ENCODE assay signal across 8 cellular contexts in the genomic region with DNA sequence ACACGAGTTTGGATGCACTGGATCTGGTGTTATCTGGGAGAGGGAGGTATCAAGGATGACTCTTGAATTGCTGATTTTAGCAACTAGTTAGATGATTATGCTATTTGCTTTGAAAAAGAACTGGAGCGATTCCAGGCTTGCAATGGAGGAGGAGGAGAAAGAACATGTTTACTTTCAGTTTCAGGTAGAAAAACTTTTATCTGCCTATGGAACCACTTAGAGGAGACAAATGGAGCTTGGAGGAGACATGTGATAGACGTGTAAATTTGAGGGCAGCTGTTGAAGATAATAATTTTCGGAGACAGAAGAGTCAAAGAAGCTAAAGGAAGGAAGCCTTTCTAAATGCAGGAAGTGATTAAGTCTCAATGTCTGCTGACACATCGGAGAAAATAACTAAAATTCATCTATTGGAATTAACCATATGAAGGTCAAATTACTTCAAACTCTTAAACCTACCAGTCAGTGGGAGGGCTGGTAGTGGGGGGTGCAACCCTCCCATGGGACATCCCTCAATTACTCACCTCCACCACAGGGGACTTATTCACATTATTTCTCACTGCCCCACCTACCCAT. TPM values are rescaled to one million over a fixed set of nuclear protein-coding genes. Genes with fewer than 3 reads are reported as not detected.
DNase-seq lines count a peak whose midpoint lies in the region; ATAC-seq and TF ChIP-seq lines count a peak whose summit lies in the region.

No MANE protein-coding gene starts in this region.

- no peaks in the 10 kb centered on the region for H3K27me3 Mint-ChIP-seq in CD8-positive, alpha-beta T cell (ENCODE audit: low read depth)
- no peaks in the 10 kb centered on the region for H3K27me3 Mint-ChIP-seq in mesothelial cell of epicardium (ENCODE audit: low read depth)

- H3K9me3 Mint-ChIP-seq in CD8-positive, alpha-beta T cell = no peaks in the 10 kb centered on the region
- peaks cover 12% of the 10 kb centered on the region for H3K9me3 Mint-ChIP-seq in mesothelial cell of epicardium

- CTCF ChIA-PET in CD8-positive, alpha-beta T cell (lab: Charles Lee) = no interaction called here

- H3K9me2 ChIP-seq in Loucy (replicated peaks; ENCODE audit: low read depth, low read length) = no peaks in the 10 kb centered on the region

- peak overlapping the region; percentile 93 for H2AFZ ChIP-seq in Loucy (ENCODE audit: low read length)

- peak overlapping the region; percentile 67 for H3K4me2 ChIP-seq in Loucy (ENCODE audit: low read depth, low read length, poor library complexity, severe bottlenecking)

- no peaks in the 10 kb centered on the region for H3K36me3 Mint-ChIP-seq in CD8-positive, alpha-beta T cell
- H3K36me3 Mint-ChIP-seq in mesothelial cell of epicardium = no peaks in the 10 kb centered on the region

- DNase-seq in CD8-positive, alpha-beta T cell = no peak
- DNase-seq in ascending aorta (ENCODE audit: low spot score in 2 of 2) = no peak
- DNase-seq in mesothelial cell of epicardium (ENCODE audit: low spot score in 2 of 2, unreplicated experiment in 2 of 2) = no peak
- DNase-seq in COLO668 (lab: John Stamatoyannopoulos, UW; ENCODE audit: unreplicated experiment) = no peak
- no peak for DNase-seq in NCI-H774 (lab: John Stamatoyannopoulos, UW)
- no peak for DNase-seq in sciatic nerve (ENCODE audit: low spot score)
- DNase-seq in NCI-H146 (lab: John Stamatoyannopoulos, UW) = no peak

- intact Hi-C loops in CD8-positive, alpha-beta T cell (cut with DNase I, micrococcal nuclease) = no loop called here
- intact Hi-C loops in ascending aorta (cut with DNase I) (no loop called here), sciatic nerve (cut with DNase I) (no loop called here)

- no peaks in the 10 kb centered on the region for H4K20me1 ChIP-seq in Loucy (ENCODE audit: insufficient read depth, low read length, poor library complexity, severe bottlenecking)

- no peak overlapping the region for H3K27ac Mint-ChIP-seq in CD8-positive, alpha-beta T cell
- peak overlapping the region; percentile 19 for H3K27ac Mint-ChIP-seq in mesothelial cell of epicardium

- H3K9ac ChIP-seq in Loucy (ENCODE audit: low read depth, low read length, poor library complexity, severe bottlenecking) = peak overlapping the region; percentile 45

- no peaks in the 10 kb centered on the region for H3K36me3 ChIP-seq in CD8-positive, alpha-beta T cell (ENCODE audit: insufficient read depth, low read length)
- H3K36me3 ChIP-seq in Loucy (ENCODE audit: insufficient read depth, low read length) (no peaks in the 10 kb centered on the region), ascending aorta (no peaks in the 10 kb centered on the region)

- H3K9me3 ChIP-seq in CD8-positive, alpha-beta T cell (ENCODE audit: low read length) = no peaks in the 10 kb centered on the region
- H3K9me3 ChIP-seq in Loucy (ENCODE audit: insufficient read depth, low read depth, low read length) = no peaks in the 10 kb centered on the region
- H3K9me3 ChIP-seq in ascending aorta = no peaks in the 10 kb centered on the region

- peak overlapping the region; percentile 1 for H3K4me3 ChIP-seq in CD8-positive, alpha-beta T cell (ENCODE audit: low read depth, low read length)
- H3K4me3 ChIP-seq in Loucy (ENCODE audit: low read length, poor library complexity, severe bottlenecking) (peak overlapping the region; percentile 64), ascending aorta (peak overlapping the region; percentile 21 to 28)

- no peaks in the 10 kb centered on the region for H3K27me3 ChIP-seq in CD8-positive, alpha-beta T cell (ENCODE audit: insufficient read depth, low read length)
- H3K27me3 ChIP-seq in Loucy (ENCODE audit: insufficient read depth, low read length, poor library complexity, severe bottlenecking) = no peaks in the 10 kb centered on the region
- H3K27me3 ChIP-seq in ascending aorta = no peaks in the 10 kb centered on the region

- ATAC-seq in CD8-positive, alpha-beta T cell = no peak
- ATAC-seq in sciatic nerve = no peak

- no peak for TF ChIP-seq CTCF in CD8-positive, alpha-beta T cell (IDR thresholded peaks at IDR 0.05)
- TF ChIP-seq CTCF in Loucy (conservative IDR thresholded peaks at IDR 0.05; ENCODE audit: low read length) (no peak), ascending aorta (IDR thresholded peaks at IDR 0.05) (no peak), mesothelial cell of epicardium (IDR thresholded peaks at IDR 0.05; ENCODE audit: unreplicated experiment) (no peak)

- no peaks in the 10 kb centered on the region for H3K4me1 ChIP-seq in CD8-positive, alpha-beta T cell (ENCODE audit: insufficient read depth, low read length)
- H3K4me1 ChIP-seq in Loucy (ENCODE audit: insufficient read depth, low read length, poor library complexity, severe bottlenecking) (peaks cover 20% of the 10 kb centered on the region), ascending aorta (no peaks in the 10 kb centered on the region)

- H3K4me3 Mint-ChIP-seq in CD8-positive, alpha-beta T cell = peak overlapping the region; percentile 71
- peak overlapping the region; percentile 18 for H3K4me3 Mint-ChIP-seq in mesothelial cell of epicardium

- H3F3A ChIP-seq in Loucy (ENCODE audit: low read depth) = no peaks in the 10 kb centered on the region

- no peaks in the 10 kb centered on the region for H3K79me2 ChIP-seq in Loucy (ENCODE audit: insufficient read depth, low read length)

- POLR2A ChIA-PET in CD8-positive, alpha-beta T cell (lab: Charles Lee) = interaction anchor here (0.8 kb wide), 1 partner anchor 10 kb away, joined by 3 read pairs; no protein-coding TSS in a partner anchor

- peaks cover 8% of the 10 kb centered on the region for H3K4me1 Mint-ChIP-seq in CD8-positive, alpha-beta T cell (ENCODE audit: low read depth)
- H3K4me1 Mint-ChIP-seq in mesothelial cell of epicardium = peaks cover 6% of the 10 kb centered on the region

- no peak overlapping the region for H3K27ac ChIP-seq in CD8-positive, alpha-beta T cell (ENCODE audit: low read depth, low read length)
- no peak overlapping the region for H3K27ac ChIP-seq in ascending aorta

RNA-seq across cellular contexts. Expression of gene GNAI1, which starts 56.4 kb away (rescaled TPM):
- total RNA-seq in CD8-positive, alpha-beta T cell = under 1 TPM; 0.30 to 0.36 TPM
- total RNA-seq in ascending aorta (8.7 TPM), mesothelial cell of epicardium (50.0 to 61.1 TPM (median 54.4 TPM) in 3 replicates), sciatic nerve (65.8 TPM)

Comparison
In these comparisons a context has a peak if more than half of its experiments do, and no peak if none do; other contexts are left out.
1. H3K4me3 ChIP-seq: peak in every context shown above with its lines; median percentile 64 in Loucy; 24 in ascending aorta; 1 in CD8-positive, alpha-beta T cell.